26 cellular contexts compared by ENCODE assay signal in the genomic region with DNA sequence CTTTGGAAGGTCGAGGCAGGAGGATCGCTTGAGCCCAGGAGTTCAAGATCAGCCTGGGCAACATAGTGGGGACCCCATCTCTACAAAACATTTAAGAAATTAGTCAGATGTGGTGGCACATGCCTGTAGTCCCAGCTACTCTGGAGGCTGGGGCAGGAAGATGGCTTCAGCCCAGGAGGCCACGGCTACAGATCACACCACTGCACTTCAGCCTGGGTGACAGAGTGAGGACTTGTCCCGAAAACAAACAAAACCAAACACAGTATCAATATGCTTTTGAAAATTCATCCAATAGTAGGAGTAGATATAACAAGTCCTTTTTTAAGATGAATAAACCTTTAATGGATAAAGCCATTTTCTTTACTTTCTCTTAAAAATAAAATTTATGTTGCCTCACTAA.
"Had no signal": no experiment of that assay in that cellular context is flagged by ENCODE, and none has a peak within 500 bp of the region (broad histone marks: within the 10 kb centered on the region; RNA-seq: fewer than 3 reads in every experiment).

No MANE protein-coding gene starts in this region.

- H3K36me3 ChIP-seq: gastroesophageal sphincter, heart left ventricle, left ventricle myocardium inferior, lower lobe of right lung, prostate gland, right atrium auricular region, sigmoid colon, stomach, thyroid gland had no signal

- H3K9me3 ChIP-seq: gastroesophageal sphincter, heart left ventricle, left ventricle myocardium inferior, lower lobe of right lung, mucosa of descending colon, prostate gland, right atrium auricular region, sigmoid colon, stomach, thyroid gland had no signal

- H3K27me3 Mint-ChIP-seq: naive B cell, type B pancreatic cell had no signal

- H3K27me3 ChIP-seq: dorsolateral prefrontal cortex, gastroesophageal sphincter, heart left ventricle, hepatocyte, right atrium auricular region, sigmoid colon, stomach, thyroid gland had no signal

- H3K4me3 ChIP-seq: dorsolateral prefrontal cortex, gastroesophageal sphincter, heart left ventricle, hepatocyte, left ventricle myocardium inferior, lower lobe of right lung, mucosa of descending colon, prostate gland, right atrium auricular region, sigmoid colon, stomach, thyroid gland had no signal

- H3K4me2 ChIP-seq: hepatocyte had no signal

- H3K27ac ChIP-seq: epithelial cell of prostate, gastroesophageal sphincter, heart left ventricle, hepatocyte, left ventricle myocardium inferior, lower lobe of right lung, prostate gland, right atrium auricular region, sigmoid colon, stomach, thyroid gland had no signal

- H3K9me3 Mint-ChIP-seq: naive B cell; natural killer cell treated with Interleukin-12 subunit alpha and Interleukin-12 subunit beta and Interleukin-15 and Interleukin-18, amount 100 ng/mL, for 72 hours; neural crest cell; stimulated activated effector memory CD8-positive, alpha-beta T cell treated with anti-CD3 and anti-CD28 coated beads, Interleukin-12 subunit alpha, Interleukin-12 subunit beta, amount 100 ng/mL, for 72 hours; type B pancreatic cell had no signal

- H2AFZ ChIP-seq: hepatocyte had no signal

- H3K27ac Mint-ChIP-seq: naive B cell; natural killer cell treated with Interleukin-12 subunit alpha and Interleukin-12 subunit beta and Interleukin-15 and Interleukin-18, amount 100 ng/mL, for 72 hours; stimulated activated effector memory CD8-positive, alpha-beta T cell treated with anti-CD3 and anti-CD28 coated beads, Interleukin-12 subunit alpha, Interleukin-12 subunit beta, amount 100 ng/mL, for 72 hours; type B pancreatic cell had no signal

- H3K4me3 Mint-ChIP-seq: naive B cell; natural killer cell treated with Interleukin-12 subunit alpha and Interleukin-12 subunit beta and Interleukin-15 and Interleukin-18, amount 100 ng/mL, for 72 hours; neural crest cell; stimulated activated effector memory CD8-positive, alpha-beta T cell treated with anti-CD3 and anti-CD28 coated beads, Interleukin-12 subunit alpha, Interleukin-12 subunit beta, amount 100 ng/mL, for 72 hours; type B pancreatic cell had no signal

- H3K36me3 Mint-ChIP-seq: naive B cell; natural killer cell treated with Interleukin-12 subunit alpha and Interleukin-12 subunit beta and Interleukin-15 and Interleukin-18, amount 100 ng/mL, for 72 hours; stimulated activated effector memory CD8-positive, alpha-beta T cell treated with anti-CD3 and anti-CD28 coated beads, Interleukin-12 subunit alpha, Interleukin-12 subunit beta, amount 100 ng/mL, for 72 hours had no signal

- ATAC-seq: esophagus mucosa; gastroesophageal sphincter; heart left ventricle; lower lobe of right lung; mucosa of descending colon; natural killer cell treated with Interleukin-12 subunit alpha and Interleukin-12 subunit beta and Interleukin-15 and Interleukin-18, amount 100 ng/mL, for 72 hours; stimulated activated effector memory CD8-positive, alpha-beta T cell treated with anti-CD3 and anti-CD28 coated beads, Interleukin-12 subunit alpha, Interleukin-12 subunit beta, amount 100 ng/mL, for 72 hours had no signal

- DNase-seq: dorsolateral prefrontal cortex; effector CD4-positive, alpha-beta T cell; foreskin fibroblast; heart left ventricle; kidney; left ventricle myocardium inferior; lower lobe of right lung; mucosa of descending colon; naive B cell; nucleus accumbens; sigmoid colon; stimulated activated CD4-positive, alpha-beta T cell treated with anti-CD3 and anti-CD28 coated beads, Interleukin-2, amount 100 ng/mL, for 24 hours; stimulated activated CD4-positive, alpha-beta T cell treated with anti-CD3 and anti-CD28 coated beads, Interleukin-4, amount 100 ng/mL, for 24 hours; stimulated activated naive CD4-positive, alpha-beta T cell treated with Interleukin-2 at 50 U/mL for 16 hours; stomach; thyroid gland had no signal
